8 cellular contexts compared by ENCODE assay signal in genomic region chr17:35486920-35487727, GRCh38. TPM values are rescaled to one million over a fixed set of nuclear protein-coding genes. Genes with fewer than 3 reads are reported as not detected.
DNase-seq lines count a peak whose midpoint lies in the region; ATAC-seq and TF ChIP-seq lines count a peak whose summit lies in the region.

No MANE protein-coding gene starts in this region.

- H3K36me3 Mint-ChIP-seq in CD8-positive, alpha-beta T cell = peaks cover 83% of the 10 kb centered on the region
- H3K36me3 Mint-ChIP-seq in dendritic cell treated with granulocyte-macrophage colony-stimulating factor and Interleukin-4, amounts not matched to agents 40 ng/mL and 50 ng/mL, for 4 days (ENCODE audit: low read depth) = peaks cover 9% of the 10 kb centered on the region

- peaks cover 28% of the 10 kb centered on the region for H3K4me1 ChIP-seq in CD8-positive, alpha-beta T cell (ENCODE audit: insufficient read depth, low read length)
- H3K4me1 ChIP-seq in mononuclear cell (ENCODE audit: insufficient read depth, low read length) = peaks cover 36% of the 10 kb centered on the region

- CTCF ChIA-PET in CD8-positive, alpha-beta T cell (lab: Charles Lee) = interaction anchor here (0.8 to 2.6 kb wide), 17 partner anchors 12 to 274 kb away, joined by 3 to 27 read pairs (median 4); partner anchors contain the start of gene SLFN13

- H3K27ac ChIP-seq in CD8-positive, alpha-beta T cell (ENCODE audit: low read depth, low read length) = peak overlapping the region; percentile 83

- peak overlapping the region; percentile 98 for H3K27ac Mint-ChIP-seq in CD8-positive, alpha-beta T cell
- H3K27ac Mint-ChIP-seq in dendritic cell treated with granulocyte-macrophage colony-stimulating factor and Interleukin-4, amounts not matched to agents 40 ng/mL and 50 ng/mL, for 4 days = peak overlapping the region; percentile 83

- no peaks in the 10 kb centered on the region for H3K27me3 Mint-ChIP-seq in CD8-positive, alpha-beta T cell (ENCODE audit: low read depth)
- H3K27me3 Mint-ChIP-seq in dendritic cell treated with granulocyte-macrophage colony-stimulating factor and Interleukin-4, amounts not matched to agents 40 ng/mL and 50 ng/mL, for 4 days = peaks cover 84% of the 10 kb centered on the region

- no peaks in the 10 kb centered on the region for H3K9me3 ChIP-seq in CD8-positive, alpha-beta T cell (ENCODE audit: low read length)
- no peaks in the 10 kb centered on the region for H3K9me3 ChIP-seq in mononuclear cell (ENCODE audit: low read depth, low read length)

- POLR2A ChIA-PET in CD8-positive, alpha-beta T cell (lab: Charles Lee) = interaction anchor here (0.7 to 4.2 kb wide), 25 partner anchors 9 to 273 kb away, joined by 3 to 50 read pairs (median 5); partner anchors contain the start of genes PEX12, SLFN11, SLFN12 and SLFN12L

- peaks cover 11% of the 10 kb centered on the region for H3K9me3 Mint-ChIP-seq in CD8-positive, alpha-beta T cell
- peaks cover 22% of the 10 kb centered on the region for H3K9me3 Mint-ChIP-seq in dendritic cell treated with granulocyte-macrophage colony-stimulating factor and Interleukin-4, amounts not matched to agents 40 ng/mL and 50 ng/mL, for 4 days

- H3K4me3 Mint-ChIP-seq in CD8-positive, alpha-beta T cell = peak overlapping the region; percentile 90
- peak overlapping the region; percentile 78 for H3K4me3 Mint-ChIP-seq in dendritic cell treated with granulocyte-macrophage colony-stimulating factor and Interleukin-4, amounts not matched to agents 40 ng/mL and 50 ng/mL, for 4 days

- TF ChIP-seq CTCF in CD8-positive, alpha-beta T cell (IDR thresholded peaks at IDR 0.05) = no peak

- H3K4me1 Mint-ChIP-seq in CD8-positive, alpha-beta T cell (ENCODE audit: low read depth) = peaks cover 58% of the 10 kb centered on the region
- H3K4me1 Mint-ChIP-seq in dendritic cell treated with granulocyte-macrophage colony-stimulating factor and Interleukin-4, amounts not matched to agents 40 ng/mL and 50 ng/mL, for 4 days (ENCODE audit: low read depth) = peaks cover 48% of the 10 kb centered on the region

- peak overlapping the region; percentile 77 for H3K4me3 ChIP-seq in CD8-positive, alpha-beta T cell (ENCODE audit: low read depth, low read length)
- peak overlapping the region; percentile 63 for H3K4me3 ChIP-seq in mononuclear cell (ENCODE audit: low read length)

- no peaks in the 10 kb centered on the region for H3K27me3 ChIP-seq in CD8-positive, alpha-beta T cell (ENCODE audit: insufficient read depth, low read length)
- peaks cover 51% of the 10 kb centered on the region for H3K27me3 ChIP-seq in mononuclear cell (ENCODE audit: insufficient read depth, low read length)

- DNase-seq in CD8-positive, alpha-beta T cell = peak; percentile 31 to 83 (median 70)
- DNase-seq in HPDE6-E6E7 (ENCODE audit: extremely low spot score) (peak; percentile 42), NCI-H2196 treated with DMSO at 0.1 percent for 48 hours (lab: John Stamatoyannopoulos, UW; ENCODE audit: unreplicated experiment) (no peak)
- peak; percentile 82 to 83 for DNase-seq in activated CD4-positive, alpha-beta T cell treated with anti-CD3 and anti-CD28 coated beads for 4 hours
- DNase-seq in stimulated activated CD8-positive, alpha-beta memory T cell treated with anti-CD3 and anti-CD28 coated beads, Interleukin-4, amount 100 ng/mL, for 1 hour (ENCODE audit: low read depth in 2 of 2, low spot score in 1 of 2) = peak; percentile 42 to 43

- intact Hi-C loops in CD8-positive, alpha-beta T cell (cut with DNase I, micrococcal nuclease) = loop anchor here (1.0 to 5.0 kb wide), 7 partner anchors 27 to 175 kb away; partner anchors contain the start of genes SLFN12 (in 2 of the 2) and SLFN13 (in 2 of the 2)
- intact Hi-C loops in dendritic cell treated with granulocyte-macrophage colony-stimulating factor and Interleukin-4, amounts not matched to agents 40 ng/mL and 50 ng/mL, for 4 days (cut with micrococcal nuclease) = loop anchor here (5.0 kb wide), 3 partner anchors 40 to 175 kb away; partner anchors contain the start of genes SLFN11 and SLFN13

- no peaks in the 10 kb centered on the region for H3K36me3 ChIP-seq in CD8-positive, alpha-beta T cell (ENCODE audit: insufficient read depth, low read length)

- peak; percentile 67 for ATAC-seq in CD8-positive, alpha-beta T cell
- ATAC-seq in HG02798 (IDR thresholded peaks at IDR 0.05; ENCODE audit: poor library complexity, unreplicated experiment) = no peak

RNA-seq across cellular contexts. Expression of gene SLFN13, which starts 38.6 kb away (rescaled TPM):
- total RNA-seq in CD8-positive, alpha-beta T cell = 10 to 100 TPM; 16.1 to 17.3 TPM
- total RNA-seq in mononuclear cell = 15.1 TPM

RNA-seq across cellular contexts. Expression of gene SLFN12L, which starts 50.4 kb away (rescaled TPM):
- 10 to 100 TPM; 39.8 to 41.4 TPM for total RNA-seq in CD8-positive, alpha-beta T cell
- total RNA-seq in mononuclear cell = 53.3 TPM

RNA-seq across cellular contexts. Expression of gene SLFN12, which starts 54.8 kb away (rescaled TPM):
- total RNA-seq in CD8-positive, alpha-beta T cell = 1 to 10 TPM; 2.4 TPM
- total RNA-seq in mononuclear cell = 5.9 TPM
